In the genomic region with DNA sequence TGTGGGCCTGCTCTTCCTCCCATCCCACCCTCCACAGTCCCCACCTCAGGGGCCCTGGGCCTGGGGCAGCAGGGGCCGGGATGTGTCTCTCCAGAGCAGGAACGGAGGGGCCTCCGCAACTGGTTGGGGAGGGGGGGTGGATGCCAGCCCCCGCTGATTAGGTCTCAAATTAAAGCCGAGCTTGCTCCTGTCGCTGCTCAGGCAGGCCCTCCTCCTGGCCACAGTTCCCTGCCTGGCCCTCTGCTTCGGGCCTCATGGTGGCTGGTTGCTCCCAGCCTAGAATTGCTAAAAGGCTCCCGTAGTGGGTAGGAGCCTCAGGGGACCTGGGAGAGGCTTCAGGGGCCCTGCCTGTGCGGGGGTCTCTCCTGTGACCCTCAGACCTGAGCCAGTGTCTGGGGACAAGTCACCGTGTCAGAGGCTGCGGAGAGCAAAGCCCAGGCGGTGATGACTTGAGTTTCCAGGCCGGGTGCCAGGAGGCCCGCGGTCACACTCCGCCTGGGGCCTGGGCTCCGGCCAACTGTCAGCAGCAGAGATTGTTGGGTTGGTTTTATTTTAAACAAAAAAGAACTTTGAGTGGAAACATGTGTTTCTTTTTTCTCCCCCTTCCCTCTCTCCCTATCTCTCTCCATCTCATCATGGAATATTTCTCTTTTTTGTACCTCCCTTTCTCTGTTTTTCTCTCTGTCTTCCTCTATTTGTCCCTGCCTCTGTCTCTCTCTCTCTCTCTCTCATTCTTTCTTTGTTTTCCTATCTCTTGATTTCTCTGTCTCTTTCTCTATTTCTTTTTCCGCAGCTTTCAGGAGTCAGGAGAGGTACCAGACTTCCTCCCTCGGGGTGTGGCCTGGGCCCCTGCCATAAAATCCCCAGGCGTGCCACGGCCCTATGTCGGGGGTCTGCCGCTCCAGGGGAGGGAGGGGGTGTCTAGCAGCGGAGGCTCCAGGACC, we compare ENCODE assay signal across 7 cellular contexts. TPM values are rescaled to one million over a fixed set of nuclear protein-coding genes. Genes with fewer than 3 reads are reported as not detected.
DNase-seq lines count a peak whose midpoint lies in the region; ATAC-seq, FAIRE-seq and TF ChIP-seq lines count a peak whose summit lies in the region.

No MANE protein-coding gene starts in this region.

- no peak for TF ChIP-seq RAD21 in K562 (CRISPR knock-in tag; conservative IDR thresholded peaks at IDR 0.05 in 1 of 2, IDR thresholded peaks at IDR 0.05 in 1 of 2)

- H3K27ac ChIP-seq in K562 (ENCODE audit: extremely low read depth, low read depth, low read length) (peak overlapping the region; percentile 58; the same call in 1 of the 3 replicates), spleen (peak overlapping the region in 7 of 8 donors; percentile 51 to 82 (median 72))

- H3K4me2 ChIP-seq in K562 (ENCODE audit: insufficient read depth, low read length), result no peak overlapping the region

- peak; percentile 59 for FAIRE-seq in K562 (lab: Jason Lieb, UNC)

- no peak overlapping the region for H3K4me3 ChIP-seq in K562
- H3K4me3 ChIP-seq in spleen, result no peak overlapping the region

- in situ Hi-C loops in K562 (cut with MboI), result no loop called here

- TF ChIP-seq CTCF in K562 (IDR thresholded peaks at IDR 0.05 in 2 of 3, conservative IDR thresholded peaks at IDR 0.05 in 1 of 3; ENCODE audit: insufficient read depth in 2 of 3, low read depth in 1 of 3, low read length in 3 of 3) (no peak), spleen (IDR thresholded peaks at IDR 0.05 in 8 of 11, conservative IDR thresholded peaks at IDR 0.05 in 3 of 11) (no peak)

- TF ChIP-seq EP300 in K562 (IDR thresholded peaks at IDR 0.05; ENCODE audit: low read length), result peak; percentile 24; the same call in 1 of the 2 replicates

- H3K4me1 ChIP-seq in K562 (replicated peaks in 1 of 2; ENCODE audit: control insufficient read depth in 2 of 2, insufficient read depth in 2 of 2, low read length in 2 of 2) (peaks cover 37 to 55% of the 10 kb centered on the region in 2 experiments), spleen (peaks cover 11 to 47% (median 32%) of the 10 kb centered on the region in 6 donors)

- POLR2A ChIA-PET in K562 (lab: Yijun Ruan, JAX), result interaction anchor here (0.6 kb wide), 1 partner anchor 168 kb away, joined by 4 read pairs; no protein-coding TSS in a partner anchor

- no peaks in the 10 kb centered on the region for H3K27me3 ChIP-seq in K562 (ENCODE audit: control insufficient read depth in 2 of 2, insufficient read depth in 2 of 2, low read length in 2 of 2)
- peaks cover 0 to 26% (median 0%) of the 10 kb centered on the region in 7 donors for H3K27me3 ChIP-seq in spleen (replicated peaks in 1 of 7)

- peak; percentile 64 for ATAC-seq in K562

- no peaks in the 10 kb centered on the region for H3K9me3 ChIP-seq in K562 (replicated peaks; ENCODE audit: control insufficient read depth, insufficient read depth, low read depth, low read length)
- no peaks in the 10 kb centered on the region for H3K9me3 ChIP-seq in spleen

- no TSS peak for BruUV-seq in K562 (replicated peaks; lab: Mats Ljungman, UMichigan)

- DNase-seq in LHCN-M2 (ENCODE audit: low read depth) (peak; percentile 81), K562 (ENCODE audit: extremely low read depth in 1 of 4, low spot score in 3 of 4) (peak; percentile 61 to 69 (median 64)), iris pigment epithelial cell (ENCODE audit: low read depth) (peak; percentile 92), spleen (no peak), UCSD-AML1 (lab: John Stamatoyannopoulos, UW; ENCODE audit: unreplicated experiment) (no peak), NAMALWA (ENCODE audit: low spot score) (no peak), NCI-H2107 treated with DMSO at 0.1 percent for 48 hours (lab: John Stamatoyannopoulos, UW; ENCODE audit: unreplicated experiment) (no peak)

- CTCF ChIA-PET in K562 (lab: Yijun Ruan, JAX; ENCODE audit: low intra/inter-chr PET ratio), result no interaction called here

- no peaks in the 10 kb centered on the region for H3K36me3 ChIP-seq in K562 (ENCODE audit: control insufficient read depth, insufficient read depth, low read length)
- H3K36me3 ChIP-seq in spleen, result no peaks in the 10 kb centered on the region

- WGBS in K562 (ENCODE audit: insufficient coverage, low coverage, missing lambda C conversion rate), result 29% methylated on average over 22 of the region's 24 CpGs
- 22 to 45% (median 30%) methylated on average over 15 to 24 of the region's 24 CpGs for WGBS in spleen, 5 donors

- peak overlapping the region; percentile 76 for H2AFZ ChIP-seq in K562 (ENCODE audit: low read depth, low read length)

- TF ChIP-seq POLR2A in K562 (conservative IDR thresholded peaks at IDR 0.05), result no peak
- TF ChIP-seq POLR2A in spleen (IDR thresholded peaks at IDR 0.05), result no peak

- H4K20me1 ChIP-seq in K562 (replicated peaks; ENCODE audit: control insufficient read depth, insufficient read depth, low read length), result no peaks in the 10 kb centered on the region

- no peaks in the 10 kb centered on the region for H3K9me1 ChIP-seq in K562 (ENCODE audit: control insufficient read depth, insufficient read depth, low read length)

- intact Hi-C loops in K562 (cut with micrococcal nuclease), result loop anchor here (5.0 kb wide), 1 partner anchor 34 kb away; no protein-coding TSS in a partner anchor
- intact Hi-C loops in spleen (cut with DNase I; ENCODE audit: low total_unique reads), result no loop called here

- H3K79me2 ChIP-seq in K562 (ENCODE audit: control insufficient read depth, insufficient read depth, low read length), result no peaks in the 10 kb centered on the region

- peak overlapping the region; percentile 29 to 84; a peak in 3 of 4 replicates for H3K9ac ChIP-seq in K562 (ENCODE audit: insufficient read depth in 1 of 2, low read depth in 2 of 2, low read length in 2 of 2)

TF ChIP-seq in K562, 482 proteins besides CTCF, POLR2A, EP300 and RAD21 (continues in another document):
- TF ChIP-seq, protein P1, sequence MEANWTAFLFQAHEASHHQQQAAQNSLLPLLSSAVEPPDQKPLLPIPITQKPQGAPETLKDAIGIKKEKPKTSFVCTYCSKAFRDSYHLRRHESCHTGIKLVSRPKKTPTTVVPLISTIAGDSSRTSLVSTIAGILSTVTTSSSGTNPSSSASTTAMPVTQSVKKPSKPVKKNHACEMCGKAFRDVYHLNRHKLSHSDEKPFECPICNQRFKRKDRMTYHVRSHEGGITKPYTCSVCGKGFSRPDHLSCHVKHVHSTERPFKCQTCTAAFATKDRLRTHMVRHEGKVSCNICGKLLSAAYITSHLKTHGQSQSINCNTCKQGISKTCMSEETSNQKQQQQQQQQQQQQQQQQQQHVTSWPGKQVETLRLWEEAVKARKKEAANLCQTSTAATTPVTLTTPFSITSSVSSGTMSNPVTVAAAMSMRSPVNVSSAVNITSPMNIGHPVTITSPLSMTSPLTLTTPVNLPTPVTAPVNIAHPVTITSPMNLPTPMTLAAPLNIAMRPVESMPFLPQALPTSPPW (CRISPR knock-in tag; IDR thresholded peaks at IDR 0.05), result peak; percentile 57; the same call in 1 of the 2 replicates

RNA-seq across cellular contexts. Expression of a gene that starts 20.0 kb away (rescaled TPM):
- total RNA-seq in LHCN-M2 (2014; rRNA removed), result 60.1 and 73.1 TPM in 2 replicates
- 49.4 TPM for polyA plus RNA-seq in LHCN-M2 (2012)
- 0.55 and 1.5 TPM in 2 replicates for total RNA-seq in K562 (2011; cell fraction: chromatin; rRNA removed; ENCODE audit: low replicate concordance)
- total RNA-seq in K562 (2011; cell fraction: nucleolus; rRNA removed), result 0.79 and 1.2 TPM in 2 replicates
- total RNA-seq in K562 (2011; cell fraction: nucleoplasm; rRNA removed), result 0.15 and 0.23 TPM in 2 replicates
- total RNA-seq in K562 (2014; rRNA removed), result not detected in 2 replicates
- total RNA-seq in K562 (2014; rRNA removed; fragmentation: Illumina TruSeq; extraction: Trizol), result 0.04 and 0.06 TPM in 2 replicates
- not detected in 2 replicates for total RNA-seq in K562 (2015; rRNA removed; fragmentation: Illumina TruSeq; extraction: Trizol)
- total RNA-seq in K562 (2021), result 0.36 and 0.40 TPM in 2 replicates
- 0.16 and 0.17 TPM in 2 replicates for polyA plus RNA-seq in K562 (2011; rRNA removed)
- 0.09 and 0.70 TPM in 2 replicates for polyA plus RNA-seq in K562 (2011; cell fraction: cytosol; rRNA removed)
- 0.24 and 0.92 TPM in 2 replicates for polyA plus RNA-seq in K562 (2011; cell fraction: nucleus; rRNA removed)
- polyA plus RNA-seq in K562 (2012), result 0.07 and 0.09 TPM in 2 replicates
- 0.07 and 0.12 TPM in 2 replicates for polyA plus RNA-seq in K562 (2014; fragmentation: Illumina TruSeq; extraction: Trizol)
- not detected for polyA plus RNA-seq in K562 (2014; fragmentation: Nextera tagmentation; extraction: Ambion mirVana)
- polyA plus RNA-seq in K562 (2014; rRNA removed), result 0.05 TPM in 2 replicates
- 0.15 and 0.28 TPM in 2 replicates for polyA minus RNA-seq in K562 (2011; rRNA and poly(A)+ RNA removed)
- polyA minus RNA-seq in K562 (2011; cell fraction: cytosol; rRNA and poly(A)+ RNA removed), result 1.7 and 2.2 TPM in 2 replicates
- 0.33 and 0.81 TPM in 2 replicates for polyA minus RNA-seq in K562 (2011; cell fraction: nucleus; rRNA and poly(A)+ RNA removed)
- 10 to 100 TPM; 10.6 to 35.7 (median 17.1) TPM for total RNA-seq in spleen
- 1 to 10 TPM; 2.0 to 7.4 (median 2.6) TPM for polyA plus RNA-seq in spleen

RNA-seq across cellular contexts. Expression of a gene that starts 36.6 kb away (rescaled TPM):
- total RNA-seq in LHCN-M2 (2014; rRNA removed), result 1.9 TPM in 2 replicates
- polyA plus RNA-seq in LHCN-M2 (2012), result 2.1 TPM
- total RNA-seq in K562 (2011; cell fraction: chromatin; rRNA removed; ENCODE audit: low replicate concordance), result 15.4 and 51.0 TPM in 2 replicates
- total RNA-seq in K562 (2011; cell fraction: nucleolus; rRNA removed), result 25.4 and 38.4 TPM in 2 replicates
- total RNA-seq in K562 (2011; cell fraction: nucleoplasm; rRNA removed), result 20.2 and 22.1 TPM in 2 replicates
- 6.3 and 7.0 TPM in 2 replicates for total RNA-seq in K562 (2014; rRNA removed)
- total RNA-seq in K562 (2014; rRNA removed; fragmentation: Illumina TruSeq; extraction: Trizol), result 2.7 and 4.3 TPM in 2 replicates
- 5.2 and 6.0 TPM in 2 replicates for total RNA-seq in K562 (2015; rRNA removed; fragmentation: Illumina TruSeq; extraction: Trizol)
- 11.2 and 15.1 TPM in 2 replicates for total RNA-seq in K562 (2021)
- 21.0 and 33.1 TPM in 2 replicates for polyA plus RNA-seq in K562 (2011; rRNA removed)
- 31.5 and 39.3 TPM in 2 replicates for polyA plus RNA-seq in K562 (2011; cell fraction: cytosol; rRNA removed)
- polyA plus RNA-seq in K562 (2011; cell fraction: nucleus; rRNA removed), result 84.8 and 93.8 TPM in 2 replicates
- polyA plus RNA-seq in K562 (2012), result 14.3 and 15.2 TPM in 2 replicates
- polyA plus RNA-seq in K562 (2014; fragmentation: Illumina TruSeq; extraction: Trizol), result 4.4 and 10.8 TPM in 2 replicates
- 1 to 10 TPM in 1 of 2 experiments, under 1 TPM in 1; 0.73 to 1.1 TPM for polyA plus RNA-seq in K562 (2014; fragmentation: Nextera tagmentation; extraction: Ambion mirVana)
- polyA plus RNA-seq in K562 (2014; rRNA removed), result 14.8 and 17.1 TPM in 2 replicates
- 7.3 and 9.1 TPM in 2 replicates for polyA minus RNA-seq in K562 (2011; rRNA and poly(A)+ RNA removed)
- polyA minus RNA-seq in K562 (2011; cell fraction: cytosol; rRNA and poly(A)+ RNA removed), result 9.3 and 17.2 TPM in 2 replicates
- 17.2 and 21.5 TPM in 2 replicates for polyA minus RNA-seq in K562 (2011; cell fraction: nucleus; rRNA and poly(A)+ RNA removed)
- 10 to 100 TPM in 1 of 7 donors, 1 to 10 TPM in 6; 3.5 to 12.9 (median 8.0) TPM for total RNA-seq in spleen
- polyA plus RNA-seq in spleen, result 1 to 10 TPM; 4.8 to 7.7 (median 6.4) TPM

Comparison
In these comparisons a context has a peak if more than half of its experiments do, and no peak if none do; other contexts are left out.
1. DNase-seq: peak in LHCN-M2 (single experiment), K562 (4 of 4) and iris pigment epithelial cell (single experiment); none in spleen (single experiment), UCSD-AML1 (single experiment), NAMALWA (single experiment) and NCI-H2107 treated with DMSO at 0.1 percent for 48 hours (single experiment).
2. RNA of a gene that starts 20.0 kb away (total RNA-seq): 60.1 to 73.1 TPM in LHCN-M2 and 10.6 to 35.7 TPM in spleen; 0.04 to 1.5 TPM in K562; every median in the first group is over 4 times any median in the second.